In the genomic region with DNA sequence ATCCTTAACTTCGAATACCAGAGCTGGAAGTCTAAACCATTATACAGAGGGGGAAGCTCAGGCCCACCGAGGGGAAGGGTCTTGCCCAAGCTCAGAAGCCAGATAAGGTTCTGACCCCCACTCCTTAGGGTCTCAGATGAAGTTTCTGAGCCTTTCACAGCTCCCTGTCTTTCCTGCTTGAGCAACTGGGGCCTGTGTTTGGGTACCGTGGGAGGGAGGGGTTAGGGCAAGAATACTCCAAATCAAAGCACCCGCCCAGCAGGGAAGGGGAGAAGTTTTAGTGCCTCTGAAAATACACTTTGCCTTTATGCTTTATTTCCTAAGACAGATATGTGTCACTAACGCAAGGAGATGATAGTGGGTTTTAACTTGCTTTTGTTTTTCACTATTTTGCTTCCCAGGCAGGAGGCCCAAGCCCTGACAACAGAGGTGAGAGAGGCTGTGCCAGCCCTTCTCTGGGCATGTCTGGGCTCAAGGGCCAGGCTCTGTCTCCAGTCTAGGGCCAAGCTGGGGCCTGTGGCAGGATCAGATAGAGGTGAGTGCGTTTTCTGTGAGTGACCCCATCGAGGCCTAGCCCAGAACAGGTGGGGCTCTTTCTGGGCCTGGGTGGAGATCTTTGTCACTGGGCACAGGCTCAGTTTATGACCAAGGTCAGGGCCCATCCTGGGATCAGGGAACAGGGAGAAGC, we compare ENCODE assay signal across 14 cellular contexts. TPM values are rescaled to one million over a fixed set of nuclear protein-coding genes. Genes with fewer than 3 reads are reported as not detected.
DNase-seq lines count a peak whose midpoint lies in the region; ATAC-seq and TF ChIP-seq lines count a peak whose summit lies in the region.
"Had no signal": no experiment of that assay in that cellular context is flagged by ENCODE, and none has a peak within 500 bp of the region (broad histone marks: within the 10 kb centered on the region; RNA-seq: fewer than 3 reads in every experiment).

No MANE protein-coding gene starts in this region.

- H3K4me3 ChIP-seq in esophagus muscularis mucosa (no peak overlapping the region), upper lobe of right lung (no peak overlapping the region)
- H3K4me3 ChIP-seq: SJCRH30 had no signal

- DNase-seq in Right ventricle myocardium inferior (ENCODE audit: missing footprints) (no peak), left cardiac atrium (no peak), esophagus muscularis mucosa (ENCODE audit: extremely low spot score) (no peak), neural crest cell (ENCODE audit: low read depth, low spot score) (no peak), upper lobe of right lung (peak; percentile 73), AG08395 (ENCODE audit: low spot score) (no peak), GM10248 (ENCODE audit: extremely low spot score) (no peak), NOMO-1 treated with DMSO at 0.1 percent for 48 hours (lab: John Stamatoyannopoulos, UW; ENCODE audit: unreplicated experiment) (no peak)
- DNase-seq: activated CD4-positive, alpha-beta T cell treated with anti-CD3 and anti-CD28 coated beads, Interleukin-2, amount 50 U/mL, for 48 hours; HCEC 1CT; NCI-H2029 treated with DMSO at 0.1 percent for 48 hours; SJCRH30; stimulated activated naive CD8-positive, alpha-beta T cell treated with anti-CD3 and anti-CD28 coated beads, Interleukin-15, amount 100 ng/mL, for 72 hours had no signal

- H3K36me3 ChIP-seq in esophagus muscularis mucosa: no peaks in the 10 kb centered on the region
- H3K36me3 ChIP-seq in upper lobe of right lung: no peaks in the 10 kb centered on the region
- H3K36me3 ChIP-seq: SJCRH30 had no signal

- TF ChIP-seq CTCF in esophagus muscularis mucosa (IDR thresholded peaks at IDR 0.05) (no peak), neural crest cell (conservative IDR thresholded peaks at IDR 0.05) (no peak), upper lobe of right lung (IDR thresholded peaks at IDR 0.05) (no peak), GM10248 (IDR thresholded peaks at IDR 0.05; ENCODE audit: control extremely low read depth, extremely low read depth, low read depth, missing control alignments) (no peak)

- CTCF ChIA-PET in GM10248 (lab: Yijun Ruan, JAX): interaction anchor here (0.8 to 5.0 kb wide), 5 partner anchors 12 to 252 kb away, joined by 3 to 64 read pairs (median 3); no protein-coding TSS in a partner anchor

- WGBS in esophagus muscularis mucosa: 76% methylated on average over 5 of the region's 7 CpGs

- H3K4me1 ChIP-seq in esophagus muscularis mucosa: peaks cover 9 to 18% (median 17%) of the 10 kb centered on the region in 4 donors
- H3K4me1 ChIP-seq in upper lobe of right lung: peaks cover 12% of the 10 kb centered on the region
- H3K4me1 ChIP-seq: SJCRH30 had no signal

- no peaks in the 10 kb centered on the region for H3K36me3 Mint-ChIP-seq in neural crest cell (ENCODE audit: low read depth)

- H3K4me1 Mint-ChIP-seq in neural crest cell: peaks cover 39% of the 10 kb centered on the region
- H3K4me1 Mint-ChIP-seq: stimulated activated naive CD8-positive, alpha-beta T cell treated with anti-CD3 and anti-CD28 coated beads, Interleukin-15, amount 100 ng/mL, for 72 hours had no signal

- POLR2A ChIA-PET in GM10248 (lab: Yijun Ruan, JAX): no interaction called here

- H3K27ac ChIP-seq in esophagus muscularis mucosa (replicated peaks in 1 of 4) (peak overlapping the region; percentile 28 to 76 (median 41)), upper lobe of right lung (peak overlapping the region; percentile 51)
- H3K27ac ChIP-seq: SJCRH30 had no signal

- ATAC-seq in Right ventricle myocardium inferior (peak; percentile 29), left cardiac atrium (no peak), upper lobe of right lung (peak; percentile 65)
- ATAC-seq: sciatic nerve; stimulated activated naive CD8-positive, alpha-beta T cell treated with anti-CD3 and anti-CD28 coated beads, Interleukin-15, amount 100 ng/mL, for 72 hours had no signal

- TF ChIP-seq EP300 in esophagus muscularis mucosa (IDR thresholded peaks at IDR 0.05): no peak

- H3K9me3 ChIP-seq in esophagus muscularis mucosa (no peaks in the 10 kb centered on the region), upper lobe of right lung (no peaks in the 10 kb centered on the region)
- H3K9me3 ChIP-seq: SJCRH30 had no signal

- TF ChIP-seq POLR2A in esophagus muscularis mucosa (IDR thresholded peaks at IDR 0.05; ENCODE audit: low read depth): no peak

- no peak overlapping the region for H3K4me3 Mint-ChIP-seq in neural crest cell
- H3K4me3 Mint-ChIP-seq: stimulated activated naive CD8-positive, alpha-beta T cell treated with anti-CD3 and anti-CD28 coated beads, Interleukin-15, amount 100 ng/mL, for 72 hours had no signal

- no peaks in the 10 kb centered on the region for H3K9me3 Mint-ChIP-seq in neural crest cell
- H3K9me3 Mint-ChIP-seq: stimulated activated naive CD8-positive, alpha-beta T cell treated with anti-CD3 and anti-CD28 coated beads, Interleukin-15, amount 100 ng/mL, for 72 hours had no signal

- H3K27me3 Mint-ChIP-seq in neural crest cell (ENCODE audit: low read depth): no peaks in the 10 kb centered on the region
- H3K27me3 Mint-ChIP-seq: stimulated activated naive CD8-positive, alpha-beta T cell treated with anti-CD3 and anti-CD28 coated beads, Interleukin-15, amount 100 ng/mL, for 72 hours had no signal

- H3K27me3 ChIP-seq in esophagus muscularis mucosa (no peaks in the 10 kb centered on the region), upper lobe of right lung (no peaks in the 10 kb centered on the region)

- intact Hi-C loops in Right ventricle myocardium inferior (cut with DNase I) (no loop called here), left cardiac atrium (cut with DNase I) (no loop called here), esophagus muscularis mucosa (cut with DNase I) (no loop called here), upper lobe of right lung (cut with DNase I) (no loop called here)

- peak overlapping the region; percentile 92 for H3K27ac Mint-ChIP-seq in neural crest cell (ENCODE audit: unreplicated experiment)

RNA-seq across cellular contexts. Expression of a gene that starts 20.6 kb away (rescaled TPM):
- total RNA-seq in Right ventricle myocardium inferior: 41.8 TPM
- 10 to 100 TPM; 17.1 to 29.0 TPM for total RNA-seq in left cardiac atrium
- 100 to 1,000 TPM; 168 to 299 (median 239) TPM for total RNA-seq in esophagus muscularis mucosa
- total RNA-seq in neural crest cell: 10.1 and 11.0 TPM in 2 replicates
- 29.1 TPM for total RNA-seq in upper lobe of right lung

RNA-seq across cellular contexts. Expression of a gene that starts 39.7 kb away (rescaled TPM):
- total RNA-seq in Right ventricle myocardium inferior: 26.9 TPM
- total RNA-seq in left cardiac atrium: 10 to 100 TPM; 40.6 to 45.2 TPM
- total RNA-seq in esophagus muscularis mucosa: 10 to 100 TPM; 33.6 to 50.3 (median 41.5) TPM
- 16.7 and 18.7 TPM in 2 replicates for total RNA-seq in neural crest cell
- total RNA-seq in upper lobe of right lung: 16.2 TPM

Comparison
In these comparisons a context has a peak if more than half of its experiments do, and no peak if none do; other contexts are left out.
1. ATAC-seq: peak in Right ventricle myocardium inferior (single experiment) and upper lobe of right lung (single experiment); none in left cardiac atrium (0 of 2).